19 cellular contexts compared by ENCODE assay signal in genomic region chr1:65049941-65050713, GRCh38.
DNase-seq lines count a peak whose midpoint lies in the region; ATAC-seq and TF ChIP-seq lines count a peak whose summit lies in the region.
"Had no signal": no experiment of that assay in that cellular context is flagged by ENCODE, and none has a peak within 500 bp of the region (broad histone marks: within the 10 kb centered on the region; RNA-seq: fewer than 3 reads in every experiment).

No MANE protein-coding gene starts in this region.

- no peak overlapping the region for H3K27ac Mint-ChIP-seq in endothelial cell (ENCODE audit: unreplicated experiment)
- H3K27ac Mint-ChIP-seq: endodermal cell had no signal

- no peak for TF ChIP-seq POLR2A in gastroesophageal sphincter (IDR thresholded peaks at IDR 0.05)

- in situ Hi-C loops in HAP-1 (cut with MboI; ENCODE audit: low sequenced_read_pairs) = loop anchor here (25.0 kb wide), 2 partner anchors 362 to 637 kb away; partner anchors contain the start of genes LEPR and LEPROT

- TF ChIP-seq CTCF in gastroesophageal sphincter (IDR thresholded peaks at IDR 0.05) (no peak), endothelial cell (IDR thresholded peaks at IDR 0.05; ENCODE audit: unreplicated experiment) (no peak)

- H3K9me3 ChIP-seq in gastroesophageal sphincter (no peaks in the 10 kb centered on the region), HAP-1 (no peaks in the 10 kb centered on the region)
- H3K9me3 ChIP-seq: heart left ventricle, pancreas had no signal

- H3K4me3 Mint-ChIP-seq in endothelial cell (ENCODE audit: unreplicated experiment) = no peak overlapping the region
- H3K4me3 Mint-ChIP-seq: endodermal cell had no signal

- H3K4me1 Mint-ChIP-seq in endothelial cell (ENCODE audit: unreplicated experiment) = no peaks in the 10 kb centered on the region

- DNase-seq in NCI-H2029 (lab: John Stamatoyannopoulos, UW) (peak; percentile 28), NCI-H2029 treated with DMSO at 0.1 percent for 48 hours (lab: John Stamatoyannopoulos, UW) (no peak), mucosa of gallbladder (ENCODE audit: low spot score) (no peak), HAP-1 (ENCODE audit: low spot score in 2 of 2) (no peak), endothelial cell (ENCODE audit: low spot score) (no peak)
- peak in 5 of 6 experiments; percentile 1 to 56 (median 39) for DNase-seq in stimulated activated naive CD4-positive, alpha-beta T cell (lab: John Stamatoyannopoulos, UW)
- DNase-seq in stimulated activated naive CD4-positive, alpha-beta T cell treated with Interleukin-2 at 50 U/mL for 16 hours (lab: John Stamatoyannopoulos, UW) = no peak
- DNase-seq: activated effector memory CD4-positive, alpha-beta T cell treated with anti-CD3 and anti-CD28 coated beads, Interleukin-2, amount 50 U/mL, for 16 hours; endodermal cell; GM23248; heart left ventricle; KG1; NCI-H1048; NCI-H524 treated with DMSO at 0.1 percent for 48 hours; pancreas; stimulated activated CD4-positive, alpha-beta T cell treated with anti-CD3 and anti-CD28 coated beads, Interleukin-1b, Interleukin-23, amount 100 ng/mL, for 48 hours; SW 1271 had no signal

- H3K27me3 ChIP-seq in gastroesophageal sphincter (no peaks in the 10 kb centered on the region), HAP-1 (ENCODE audit: low read depth) (no peaks in the 10 kb centered on the region)
- H3K27me3 ChIP-seq: heart left ventricle, pancreas had no signal

- ATAC-seq in gastroesophageal sphincter = peak; percentile 12

- H3K36me3 Mint-ChIP-seq in endothelial cell (ENCODE audit: low read depth, unreplicated experiment) = no peaks in the 10 kb centered on the region

- H3K27ac ChIP-seq in gastroesophageal sphincter = no peak overlapping the region
- H3K27ac ChIP-seq: GM23248, heart left ventricle, pancreas had no signal

- TF ChIP-seq EP300 in gastroesophageal sphincter (IDR thresholded peaks at IDR 0.05) = no peak

- 86 to 90% methylated on average over 2 to 5 of the region's 5 CpGs for WGBS in gastroesophageal sphincter (ENCODE audit: low coverage in 1 of 2), 2 donors

- peaks cover 0 to 27% of the 10 kb centered on the region in 2 donors for H3K36me3 ChIP-seq in gastroesophageal sphincter
- no peaks in the 10 kb centered on the region for H3K36me3 ChIP-seq in HAP-1 (replicated peaks)
- H3K36me3 ChIP-seq: pancreas had no signal

- H3K27me3 Mint-ChIP-seq in endothelial cell (ENCODE audit: unreplicated experiment) = no peaks in the 10 kb centered on the region

- peaks cover 12 to 34% (median 12%) of the 10 kb centered on the region in 3 donors for H3K4me1 ChIP-seq in gastroesophageal sphincter
- no peaks in the 10 kb centered on the region for H3K4me1 ChIP-seq in HAP-1

- H3K4me3 ChIP-seq in gastroesophageal sphincter = no peak overlapping the region
- H3K4me3 ChIP-seq in HAP-1 = no peak overlapping the region
- H3K4me3 ChIP-seq: GM23248, heart left ventricle, lung, pancreas had no signal

- no peaks in the 10 kb centered on the region for H3K9me3 Mint-ChIP-seq in endothelial cell (ENCODE audit: unreplicated experiment)
- H3K9me3 Mint-ChIP-seq: endodermal cell had no signal

Comparison
In these comparisons a context has a peak if more than half of its experiments do, and no peak if none do; other contexts are left out.
1. DNase-seq: peak in NCI-H2029 (single experiment) and stimulated activated naive CD4-positive, alpha-beta T cell (5 of 6); none in NCI-H2029 treated with DMSO at 0.1 percent for 48 hours (single experiment), stimulated activated naive CD4-positive, alpha-beta T cell treated with Interleukin-2 at 50 U/mL for 16 hours (single experiment), mucosa of gallbladder (single experiment), HAP-1 (0 of 2) and endothelial cell (single experiment).